ENCODE assay signal across 8 cellular contexts in the genomic region with DNA sequence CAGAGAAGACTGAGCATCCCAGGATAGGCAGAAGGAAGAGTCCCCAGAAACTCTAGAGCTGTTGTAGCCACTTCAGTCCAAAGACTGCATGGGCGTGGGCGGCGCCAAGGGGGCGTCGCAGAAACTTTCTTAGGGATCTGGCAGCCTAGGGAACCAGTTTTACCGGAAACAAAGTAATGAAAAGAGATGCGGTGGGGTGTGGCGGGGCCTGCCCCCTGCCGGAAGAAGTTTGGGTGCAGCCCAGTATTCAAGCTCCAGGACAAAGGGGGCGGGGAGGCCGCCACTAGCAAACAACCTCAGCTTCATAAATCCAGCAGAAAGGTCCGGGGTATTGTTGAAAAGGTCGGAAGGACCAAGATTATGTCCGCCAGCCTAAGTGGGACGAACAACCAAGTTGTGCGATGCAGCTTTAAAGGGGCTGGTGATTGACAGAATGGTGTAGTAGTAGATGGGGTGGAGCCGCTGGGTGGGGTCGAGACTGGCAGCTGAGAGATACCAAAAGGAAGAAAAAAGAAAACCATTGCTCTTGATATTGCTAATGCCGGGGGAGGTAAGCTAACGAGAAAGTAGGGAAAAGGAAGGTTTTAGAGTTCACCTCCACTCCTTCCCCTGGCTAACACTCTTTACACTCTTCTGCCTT.
DNase-seq lines count a peak whose midpoint lies in the region; ATAC-seq and TF ChIP-seq lines count a peak whose summit lies in the region.

No MANE protein-coding gene starts in this region.

- TF ChIP-seq CTCF in GM12872 (IDR thresholded peaks at IDR 0.05; ENCODE audit: insufficient read depth, low read depth, low read length) (peak; percentile 57), MM.1S (IDR thresholded peaks at IDR 0.05; ENCODE audit: low read length) (peak; percentile 71), testis (IDR thresholded peaks at IDR 0.05) (peak in 2 of 3 experiments; percentile 27 to 33)

- WGBS in esophagus, 2 donors = 2 to 27% methylated on average over 20 of the region's 20 CpGs
- 3% methylated on average over 20 of the region's 20 CpGs for WGBS in testis, 2 donors

- peaks cover 8% of the 10 kb centered on the region for H3K79me2 ChIP-seq in MM.1S (ENCODE audit: low read length)

- H3K4me3 Mint-ChIP-seq in activated CD4-positive, alpha-beta memory T cell treated with anti-CD3 and anti-CD28 coated beads, Interleukin-2, amount 10 ng/mL, durations not matched to agents 7 days and 5 days = peak overlapping the region; percentile 82
- H3K4me3 Mint-ChIP-seq in naive B cell = peak overlapping the region; percentile 88 to 98 (median 94)

- no peaks in the 10 kb centered on the region for H3K36me3 Mint-ChIP-seq in activated CD4-positive, alpha-beta memory T cell treated with anti-CD3 and anti-CD28 coated beads, Interleukin-2, amount 10 ng/mL, durations not matched to agents 7 days and 5 days (ENCODE audit: low read depth)
- no peaks in the 10 kb centered on the region for H3K36me3 Mint-ChIP-seq in naive B cell

- H3K4me1 ChIP-seq in HAP-1 = no peaks in the 10 kb centered on the region
- peaks cover 11% of the 10 kb centered on the region for H3K4me1 ChIP-seq in MM.1S (ENCODE audit: low read length)
- no peaks in the 10 kb centered on the region for H3K4me1 ChIP-seq in esophagus (ENCODE audit: control insufficient read depth in 2 of 2, insufficient read depth in 2 of 2, low read length in 1 of 2)
- no peaks in the 10 kb centered on the region for H3K4me1 ChIP-seq in testis

- intact Hi-C loops in testis (cut with DNase I; ENCODE audit: low total_unique reads) = no loop called here

- H3K27me3 ChIP-seq in HAP-1 (ENCODE audit: low read depth) (no peaks in the 10 kb centered on the region), MM.1S (replicated peaks; ENCODE audit: insufficient read depth, low read length) (no peaks in the 10 kb centered on the region), esophagus (ENCODE audit: control insufficient read depth in 1 of 2, insufficient read depth in 2 of 2, low read length in 2 of 2) (no peaks in the 10 kb centered on the region), testis (no peaks in the 10 kb centered on the region)

- no peaks in the 10 kb centered on the region for H3K9me3 Mint-ChIP-seq in activated CD4-positive, alpha-beta memory T cell treated with anti-CD3 and anti-CD28 coated beads, Interleukin-2, amount 10 ng/mL, durations not matched to agents 7 days and 5 days
- H3K9me3 Mint-ChIP-seq in naive B cell = peaks cover 0 to 2% (median 0%) of the 10 kb centered on the region in 7 donors

- no peaks in the 10 kb centered on the region for H3K27me3 Mint-ChIP-seq in activated CD4-positive, alpha-beta memory T cell treated with anti-CD3 and anti-CD28 coated beads, Interleukin-2, amount 10 ng/mL, durations not matched to agents 7 days and 5 days
- H3K27me3 Mint-ChIP-seq in naive B cell = no peaks in the 10 kb centered on the region

- peak; percentile 14 to 70 for DNase-seq in HAP-1 (ENCODE audit: low spot score in 2 of 2)
- DNase-seq in MM.1S = peak; percentile 65
- peak; percentile 66 for DNase-seq in activated CD4-positive, alpha-beta memory T cell treated with anti-CD3 and anti-CD28 coated beads, Interleukin-2, amount 10 ng/mL, durations not matched to agents 7 days and 5 days
- peak; percentile 44 for DNase-seq in naive B cell
- peak; percentile 68 for DNase-seq in testis
- no peak for DNase-seq in NCI-H187 treated with DMSO at 0.1 percent for 48 hours (lab: John Stamatoyannopoulos, UW)

- peak overlapping the region; percentile 91 for H3K27ac Mint-ChIP-seq in activated CD4-positive, alpha-beta memory T cell treated with anti-CD3 and anti-CD28 coated beads, Interleukin-2, amount 10 ng/mL, durations not matched to agents 7 days and 5 days
- peak overlapping the region; percentile 12 to 96 (median 89) for H3K27ac Mint-ChIP-seq in naive B cell

- peak; percentile 73 to 82 for ATAC-seq in naive B cell (ENCODE audit: low read depth in 2 of 2)

- H3K36me3 ChIP-seq in HAP-1 (replicated peaks) (no peaks in the 10 kb centered on the region), MM.1S (replicated peaks; ENCODE audit: insufficient read depth, low read length) (no peaks in the 10 kb centered on the region), esophagus (ENCODE audit: control insufficient read depth in 2 of 2, insufficient read depth in 2 of 2, low read length in 1 of 2) (no peaks in the 10 kb centered on the region), testis (ENCODE audit: low read depth, missing control alignments) (no peaks in the 10 kb centered on the region)

- peak overlapping the region; percentile 97 for H2AFZ ChIP-seq in MM.1S (ENCODE audit: low read length)

- H3K9me3 ChIP-seq in HAP-1 (no peaks in the 10 kb centered on the region), MM.1S (replicated peaks; ENCODE audit: insufficient read depth, low read length) (no peaks in the 10 kb centered on the region), esophagus (ENCODE audit: control insufficient read depth in 2 of 2, insufficient read depth in 1 of 2, low read depth in 1 of 2, low read length in 1 of 2) (no peaks in the 10 kb centered on the region), testis (no peaks in the 10 kb centered on the region)

- H3K4me3 ChIP-seq in HAP-1 (peak overlapping the region; percentile 28), MM.1S (ENCODE audit: low read length) (peak overlapping the region; percentile 86), esophagus (ENCODE audit: low read depth in 1 of 2, low read length in 2 of 2) (peak overlapping the region; percentile 63 to 71), testis (peak overlapping the region; percentile 59 to 73)

- peaks cover 5% of the 10 kb centered on the region; the same call in 1 of the 2 replicates for H3F3A ChIP-seq in MM.1S (ENCODE audit: insufficient read depth, low read length)

- no peak for TF ChIP-seq POLR2A in testis (IDR thresholded peaks at IDR 0.05)

- in situ Hi-C loops in HAP-1 (cut with MboI; ENCODE audit: low sequenced_read_pairs) = no loop called here

- POLR2A ChIA-PET in activated CD4-positive, alpha-beta memory T cell treated with anti-CD3 and anti-CD28 coated beads, Interleukin-2, amount 10 ng/mL, durations not matched to agents 7 days and 5 days (lab: Charles Lee) = interaction anchor here (1.5 to 2.7 kb wide), 3 partner anchors 190 to 456 kb away, joined by 4 to 18 read pairs (median 12); a partner anchor contains a TSS

- CTCF ChIA-PET in activated CD4-positive, alpha-beta memory T cell treated with anti-CD3 and anti-CD28 coated beads, Interleukin-2, amount 10 ng/mL, durations not matched to agents 7 days and 5 days (lab: Charles Lee) = interaction anchor here (1.2 to 2.5 kb wide), 4 partner anchors 12 to 825 kb away, joined by 3 to 26 read pairs (median 6); a partner anchor contains a TSS

- H3K27ac ChIP-seq in MM.1S (ENCODE audit: low read length) = peak overlapping the region; percentile 68; the same call in 1 of the 2 replicates
- peak overlapping the region; percentile 82 for H3K27ac ChIP-seq in esophagus (ENCODE audit: low read depth in 2 of 2, low read length in 1 of 2)
- H3K27ac ChIP-seq in testis = peak overlapping the region; percentile 45 to 55

- H3K4me1 Mint-ChIP-seq in activated CD4-positive, alpha-beta memory T cell treated with anti-CD3 and anti-CD28 coated beads, Interleukin-2, amount 10 ng/mL, durations not matched to agents 7 days and 5 days = peaks cover 21% of the 10 kb centered on the region
- peaks cover 19 to 32% (median 25%) of the 10 kb centered on the region in 3 donors for H3K4me1 Mint-ChIP-seq in naive B cell

- H3K4me2 ChIP-seq in MM.1S (ENCODE audit: low read depth, low read length) = peak overlapping the region; percentile 80

- H4K20me1 ChIP-seq in MM.1S (ENCODE audit: insufficient read depth, low read length) = no peaks in the 10 kb centered on the region

- H3K9ac ChIP-seq in MM.1S (ENCODE audit: low read length) = peak overlapping the region; percentile 81

- H3K9me2 ChIP-seq in MM.1S (replicated peaks; ENCODE audit: insufficient read depth, low read length) = no peaks in the 10 kb centered on the region; the same call in 1 of the 2 replicates

Comparison
In these comparisons a context has a peak if more than half of its experiments do, and no peak if none do; other contexts are left out.
1. H3K4me3 ChIP-seq: peak in every context shown above with its lines; median percentile 86 in MM.1S; 67 in esophagus; 66 in testis; 28 in HAP-1.